ENCODE assay signal across 1 cellular context in the genomic region with DNA sequence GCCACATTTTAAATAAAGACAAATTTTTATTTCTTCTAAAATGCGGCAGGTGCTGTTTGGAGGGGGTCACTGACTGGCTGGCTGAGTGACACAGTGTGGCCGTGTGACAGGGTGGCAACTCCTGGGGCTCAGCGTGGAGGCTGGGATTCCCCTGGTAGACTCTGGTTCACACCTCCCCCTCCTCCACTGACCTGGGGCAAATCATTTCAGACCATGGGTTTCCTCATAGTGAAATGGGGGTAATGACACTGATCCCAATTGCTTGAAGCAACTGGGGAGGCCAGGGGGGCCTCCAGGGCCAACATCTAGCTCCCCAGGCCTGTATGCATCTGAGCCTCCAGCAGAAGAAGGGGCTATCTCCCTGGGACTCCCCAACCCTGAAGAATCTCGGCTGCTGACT.
TF ChIP-seq lines count a peak whose summit lies in the region.

No MANE protein-coding gene starts in this region.

TF ChIP-seq in GM12878, 131 proteins besides CTCF, POLR2A, EP300 and RAD21:
- TF ChIP-seq DPF2 (IDR thresholded peaks at IDR 0.05) (peak; percentile 53; the same call in 1 of the 2 replicates), PAX5 (IDR thresholded peaks at IDR 0.05; ENCODE audit: borderline replicate concordance, low read depth, low read length) (0 out of 2 replicates have a peak, but pooled peaks have one; percentile 6), IKZF1 (conservative IDR thresholded peaks at IDR 0.05) (peak; percentile 17; the same call in 1 of the 2 replicates), RUNX3 (IDR thresholded peaks at IDR 0.05; ENCODE audit: low read length) (no peak), NR2F1 (conservative IDR thresholded peaks at IDR 0.05) (peak; percentile 60; the same call in 1 of the 2 replicates)
- TF ChIP-seq, protein P1, sequence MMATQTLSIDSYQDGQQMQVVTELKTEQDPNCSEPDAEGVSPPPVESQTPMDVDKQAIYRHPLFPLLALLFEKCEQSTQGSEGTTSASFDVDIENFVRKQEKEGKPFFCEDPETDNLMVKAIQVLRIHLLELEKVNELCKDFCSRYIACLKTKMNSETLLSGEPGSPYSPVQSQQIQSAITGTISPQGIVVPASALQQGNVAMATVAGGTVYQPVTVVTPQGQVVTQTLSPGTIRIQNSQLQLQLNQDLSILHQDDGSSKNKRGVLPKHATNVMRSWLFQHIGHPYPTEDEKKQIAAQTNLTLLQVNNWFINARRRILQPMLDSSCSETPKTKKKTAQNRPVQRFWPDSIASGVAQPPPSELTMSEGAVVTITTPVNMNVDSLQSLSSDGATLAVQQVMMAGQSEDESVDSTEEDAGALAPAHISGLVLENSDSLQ (IDR thresholded peaks at IDR 0.05): peak; percentile 74
- TF ChIP-seq, protein P2, sequence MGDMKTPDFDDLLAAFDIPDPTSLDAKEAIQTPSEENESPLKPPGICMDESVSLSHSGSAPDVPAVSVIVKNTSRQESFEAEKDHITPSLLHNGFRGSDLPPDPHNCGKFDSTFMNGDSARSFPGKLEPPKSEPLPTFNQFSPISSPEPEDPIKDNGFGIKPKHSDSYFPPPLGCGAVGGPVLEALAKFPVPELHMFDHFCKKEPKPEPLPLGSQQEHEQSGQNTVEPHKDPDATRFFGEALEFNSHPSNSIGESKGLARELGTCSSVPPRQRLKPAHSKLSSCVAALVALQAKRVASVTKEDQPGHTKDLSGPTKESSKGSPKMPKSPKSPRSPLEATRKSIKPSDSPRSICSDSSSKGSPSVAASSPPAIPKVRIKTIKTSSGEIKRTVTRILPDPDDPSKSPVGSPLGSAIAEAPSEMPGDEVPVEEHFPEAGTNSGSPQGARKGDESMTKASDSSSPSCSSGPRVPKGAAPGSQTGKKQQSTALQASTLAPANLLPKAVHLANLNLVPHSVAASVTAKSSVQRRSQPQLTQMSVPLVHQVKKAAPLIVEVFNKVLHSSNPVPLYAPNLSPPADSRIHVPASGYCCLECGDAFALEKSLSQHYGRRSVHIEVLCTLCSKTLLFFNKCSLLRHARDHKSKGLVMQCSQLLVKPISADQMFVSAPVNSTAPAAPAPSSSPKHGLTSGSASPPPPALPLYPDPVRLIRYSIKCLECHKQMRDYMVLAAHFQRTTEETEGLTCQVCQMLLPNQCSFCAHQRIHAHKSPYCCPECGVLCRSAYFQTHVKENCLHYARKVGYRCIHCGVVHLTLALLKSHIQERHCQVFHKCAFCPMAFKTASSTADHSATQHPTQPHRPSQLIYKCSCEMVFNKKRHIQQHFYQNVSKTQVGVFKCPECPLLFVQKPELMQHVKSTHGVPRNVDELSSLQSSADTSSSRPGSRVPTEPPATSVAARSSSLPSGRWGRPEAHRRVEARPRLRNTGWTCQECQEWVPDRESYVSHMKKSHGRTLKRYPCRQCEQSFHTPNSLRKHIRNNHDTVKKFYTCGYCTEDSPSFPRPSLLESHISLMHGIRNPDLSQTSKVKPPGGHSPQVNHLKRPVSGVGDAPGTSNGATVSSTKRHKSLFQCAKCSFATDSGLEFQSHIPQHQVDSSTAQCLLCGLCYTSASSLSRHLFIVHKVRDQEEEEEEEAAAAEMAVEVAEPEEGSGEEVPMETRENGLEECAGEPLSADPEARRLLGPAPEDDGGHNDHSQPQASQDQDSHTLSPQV (IDR thresholded peaks at IDR 0.05): no peak
TF ChIP-seq in GM12878: peak in this region for 5.
